In genomic region chr13:110714798-110715394, GRCh38 we compare ENCODE assay signal across 8 cellular contexts. TPM values are rescaled to one million over a fixed set of nuclear protein-coding genes. Genes with fewer than 3 reads are reported as not detected.
DNase-seq lines count a peak whose midpoint lies in the region; ATAC-seq, FAIRE-seq and TF ChIP-seq lines count a peak whose summit lies in the region.

No MANE protein-coding gene starts in this region.

- TF ChIP-seq POLR2A in H1 (IDR thresholded peaks at IDR 0.05; ENCODE audit: control extremely low read depth in 1 of 2, low read depth in 2 of 2, low read length in 2 of 2): peak in 1 of 2 experiments; percentile 100; a peak in 2 of 3 replicates

- peaks cover 27 to 50% of the 10 kb centered on the region in 2 experiments for H3K79me2 ChIP-seq in H1 (ENCODE audit: control insufficient read depth in 1 of 2, insufficient read depth in 2 of 2, low read length in 2 of 2)

- ATAC-seq in stimulated activated naive B cell treated with anti-CD40 and anti-IgM and Interleukin-4, amounts not matched to agents 10 μg/mL and 1 μg/mL and 100 μg/mL, for 72 hours (replicated peaks): no peak
- ATAC-seq in GM21619 (IDR thresholded peaks at IDR 0.05; ENCODE audit: unreplicated experiment): no peak
- ATAC-seq in GM21381 (IDR thresholded peaks at IDR 0.05; ENCODE audit: unreplicated experiment): no peak

- no peak overlapping the region for H2AFZ ChIP-seq in H1 (ENCODE audit: low read length)

- peak overlapping the region; percentile 43 to 87 (median 83) for H3K9ac ChIP-seq in H1 (replicated peaks in 1 of 4; ENCODE audit: extremely low read depth in 1 of 4, low read depth in 3 of 4, low read length in 3 of 4)

- H2BK15ac ChIP-seq in H1 (ENCODE audit: low read length): no peak overlapping the region

- H3K4me3 Mint-ChIP-seq in stimulated activated naive B cell treated with anti-CD40 and anti-IgM and Interleukin-4, amounts not matched to agents 10 μg/mL and 1 μg/mL and 100 μg/mL, for 72 hours: peak overlapping the region; percentile 97

- peaks cover 9% of the 10 kb centered on the region for H3K79me1 ChIP-seq in H1 (ENCODE audit: low read depth, low read length)

- peak overlapping the region; percentile 81 to 82 for H3K4me2 ChIP-seq in H1 (ENCODE audit: insufficient read depth in 1 of 2, low read depth in 2 of 2, low read length in 2 of 2)

- no peak overlapping the region for H3K14ac ChIP-seq in H1 (ENCODE audit: insufficient read length)

- CTCF ChIA-PET in H1 (lab: Charles Lee; ENCODE audit: partially characterized antibody): interaction anchor here (0.7 to 2.6 kb wide), 3 partner anchors 13 to 206 kb away, joined by 3 to 10 read pairs (median 3); no protein-coding TSS in a partner anchor

- H3K27ac Mint-ChIP-seq in stimulated activated naive B cell treated with anti-CD40 and anti-IgM and Interleukin-4, amounts not matched to agents 10 μg/mL and 1 μg/mL and 100 μg/mL, for 72 hours: peak overlapping the region; percentile 96

- H2BK120ac ChIP-seq in H1 (replicated peaks; ENCODE audit: low read depth, low read length): no peak overlapping the region

- peaks cover 15% of the 10 kb centered on the region for H3K23me2 ChIP-seq in H1 (ENCODE audit: low read depth, low read length)

- peaks cover 18% of the 10 kb centered on the region in 2 experiments for H4K20me1 ChIP-seq in H1 (replicated peaks in 1 of 2; ENCODE audit: control insufficient read depth in 1 of 2, insufficient read depth in 2 of 2, low read length in 2 of 2)

- peak overlapping the region; percentile 73 to 98 (median 82) for H3K4me3 ChIP-seq in H1 (ENCODE audit: extremely low read depth in 1 of 4, insufficient read depth in 2 of 4, low read depth in 3 of 4, low read length in 4 of 4)
- peak overlapping the region; percentile 98 for H3K4me3 ChIP-seq in mononuclear cell (ENCODE audit: low read length)

- peaks cover 11 to 33% of the 10 kb centered on the region in 2 donors for H3K4me1 Mint-ChIP-seq in stimulated activated naive B cell treated with anti-CD40 and anti-IgM and Interleukin-4, amounts not matched to agents 10 μg/mL and 1 μg/mL and 100 μg/mL, for 72 hours

- peak overlapping the region; percentile 68; the same call in 1 of the 2 replicates for H2BK12ac ChIP-seq in H1 (ENCODE audit: low read depth, low read length)

- peaks cover 3 to 8% (median 5%) of the 10 kb centered on the region in 4 experiments; a peak in 7 of 8 replicates for H3K36me3 ChIP-seq in H1 (ENCODE audit: control insufficient read depth in 2 of 4, insufficient read depth in 4 of 4, low read length in 3 of 4)

- peak overlapping the region; percentile 37 for H4K5ac ChIP-seq in H1 (ENCODE audit: insufficient read length, low read depth, low read length)

- H3K9me3 ChIP-seq in H1 (ENCODE audit: insufficient read depth in 2 of 2, low read depth in 1 of 2, low read length in 1 of 2) (no peaks in the 10 kb centered on the region), mononuclear cell (ENCODE audit: low read depth, low read length) (no peaks in the 10 kb centered on the region)

- H3K27me3 ChIP-seq in H1 (replicated peaks in 1 of 4; ENCODE audit: control insufficient read depth in 3 of 4, extremely low read depth in 1 of 4, insufficient read depth in 3 of 4, low read length in 3 of 4): no peaks in the 10 kb centered on the region
- H3K27me3 ChIP-seq in mononuclear cell (ENCODE audit: insufficient read depth, low read length): no peaks in the 10 kb centered on the region

- no peak for TF ChIP-seq RAD21 in H1 (IDR thresholded peaks at IDR 0.05 in 1 of 2, conservative IDR thresholded peaks at IDR 0.05 in 1 of 2; ENCODE audit: low read depth in 2 of 2, low read length in 2 of 2)

- H3K27me3 Mint-ChIP-seq in stimulated activated naive B cell treated with anti-CD40 and anti-IgM and Interleukin-4, amounts not matched to agents 10 μg/mL and 1 μg/mL and 100 μg/mL, for 72 hours: no peaks in the 10 kb centered on the region

- no peaks in the 10 kb centered on the region for H3K9me3 Mint-ChIP-seq in stimulated activated naive B cell treated with anti-CD40 and anti-IgM and Interleukin-4, amounts not matched to agents 10 μg/mL and 1 μg/mL and 100 μg/mL, for 72 hours

- no peak overlapping the region for H2BK20ac ChIP-seq in H1 (ENCODE audit: low read length)

- peak overlapping the region; percentile 75 for H2BK5ac ChIP-seq in H1 (ENCODE audit: low read depth, low read length)

- 1% methylated on average over 34 of the region's 49 CpGs; no CpG with 5 or more reads in 1 of the 2 experiments for WGBS in H1 (ENCODE audit: extremely low coverage in 1 of 2, insufficient coverage in 1 of 2, insufficient read length in 1 of 2, insufficient replicate concordance in 2 of 2, low coverage in 1 of 2, low lambda C conversion rate in 2 of 2, missing lambda C conversion rate in 1 of 2), 2 experiments

- peaks cover 0 to 2% (median 1%) of the 10 kb centered on the region in 4 experiments; a peak in 2 of 7 replicates for H3K4me1 ChIP-seq in H1 (replicated peaks in 1 of 4; ENCODE audit: control insufficient read depth in 3 of 4, insufficient read depth in 4 of 4, low read length in 3 of 4)
- peaks cover 30% of the 10 kb centered on the region for H3K4me1 ChIP-seq in mononuclear cell (ENCODE audit: insufficient read depth, low read length)

- FAIRE-seq in H1 (lab: Jason Lieb, UNC): no peak

- H3K36me3 Mint-ChIP-seq in stimulated activated naive B cell treated with anti-CD40 and anti-IgM and Interleukin-4, amounts not matched to agents 10 μg/mL and 1 μg/mL and 100 μg/mL, for 72 hours: peaks cover 9 to 12% of the 10 kb centered on the region in 2 donors

- H3K23ac ChIP-seq in H1 (ENCODE audit: insufficient read length): no peak overlapping the region

- peak overlapping the region; percentile 78 for H3K18ac ChIP-seq in H1 (ENCODE audit: extremely low read depth, low read length)

- peak; percentile 60 for DNase-seq in ELR (ENCODE audit: low read depth)
- peak; percentile 90 for DNase-seq in NCI-H1092 treated with DMSO at 0.1 percent for 48 hours (lab: John Stamatoyannopoulos, UW)
- peak; percentile 49 to 52 for DNase-seq in activated CD4-positive, alpha-beta T cell treated with anti-CD3 and anti-CD28 coated beads for 4 hours
- peak in 1 of 2 experiments; percentile 71 for DNase-seq in H1 (ENCODE audit: low read depth in 1 of 2, low spot score in 2 of 2)
- no peak for DNase-seq in stimulated activated naive B cell treated with anti-CD40 and anti-IgM and Interleukin-4, amounts not matched to agents 10 μg/mL and 1 μg/mL and 100 μg/mL, for 72 hours

- H3K56ac ChIP-seq in H1 (replicated peaks; ENCODE audit: insufficient read length, low read depth, low read length): peak overlapping the region; percentile 52

- POLR2A ChIA-PET in H1 (lab: Charles Lee; ENCODE audit: partially characterized antibody): interaction anchor here (0.6 to 2.9 kb wide), 45 partner anchors 9 to 1004 kb away, joined by 3 to 28 read pairs (median 4); partner anchors contain the start of genes ANKRD10 and CARS2

- no peak overlapping the region for H2AK5ac ChIP-seq in H1 (ENCODE audit: low read depth, low read length)

- peak overlapping the region; percentile 65 for H3K27ac ChIP-seq in H1 (ENCODE audit: low read depth, low read length)

- H3K4ac ChIP-seq in H1 (replicated peaks; ENCODE audit: insufficient read length, low read depth, low read length): no peak overlapping the region

- H4K8ac ChIP-seq in H1 (ENCODE audit: extremely low read depth, insufficient read depth, low read length): peak overlapping the region; percentile 85

- no peak for TF ChIP-seq EP300 in H1 (IDR thresholded peaks at IDR 0.05; ENCODE audit: borderline replicate concordance in 1 of 2, low read depth in 2 of 2, low read length in 2 of 2)

- no peak for TF ChIP-seq CTCF in H1 (IDR thresholded peaks at IDR 0.05; ENCODE audit: control extremely low read depth in 1 of 3, insufficient read depth in 1 of 3, low read depth in 1 of 3, low read length in 3 of 3)

- peak overlapping the region; percentile 44 for H4K91ac ChIP-seq in H1 (replicated peaks; ENCODE audit: insufficient read length, low read length)

TF ChIP-seq in H1, 55 proteins besides CTCF, POLR2A, EP300 and RAD21 (continues in another document):
- TF ChIP-seq EGR1 (IDR thresholded peaks at IDR 0.05; ENCODE audit: borderline replicate concordance, low read depth, low read length) (no peak), ASH2L (IDR thresholded peaks at IDR 0.05; ENCODE audit: low read length) (no peak), MAX (IDR thresholded peaks at IDR 0.05) (no peak), TAF1 (IDR thresholded peaks at IDR 0.05; ENCODE audit: low read depth, low read length) (peak; percentile 92), RNF2 (IDR thresholded peaks at IDR 0.05; ENCODE audit: borderline replicate concordance, low read depth, low read length, missing control alignments, poor library complexity, severe bottlenecking) (no peak), JUND (IDR thresholded peaks at IDR 0.05; ENCODE audit: low read length) (no peak), TAF7 (optimal IDR thresholded peaks at IDR 0.05; ENCODE audit: borderline replicate concordance, low read depth, low read length) (peak; percentile 86), BACH1 (IDR thresholded peaks at IDR 0.05; ENCODE audit: low read length) (peak; percentile 27; the same call in 1 of the 2 replicates)

RNA-seq across cellular contexts. Expression of gene ING1, which starts 1.4 kb away (rescaled TPM):
- total RNA-seq in H1 (2021; fragmentation: NEBNext Ultra II Directional; extraction: Animal tissue kit (Norgen Biotek cat#: 25700)): 26.6 and 28.6 TPM in 2 replicates
- polyA plus RNA-seq in H1 (2011; rRNA removed): 22.3 and 30.3 TPM in 2 replicates
- 35.6 TPM for polyA plus RNA-seq in H1 (2011; cell fraction: cytosol; rRNA removed)
- polyA plus RNA-seq in H1 (2011; cell fraction: nucleus; rRNA removed): 33.9 TPM
- polyA plus RNA-seq in H1 (2012, experiment 1 of 2): 19.9 to 26.8 TPM (median 26.2 TPM) in 4 replicates
- polyA plus RNA-seq in H1 (2012, experiment 2 of 2): 8.4 TPM
- polyA plus RNA-seq in H1 (2013, experiment 1 of 2): 20.2 TPM
- polyA plus RNA-seq in H1 (2013, experiment 2 of 2): 20.1 TPM
- 10.0 and 11.6 TPM in 2 replicates for polyA minus RNA-seq in H1 (2011; rRNA and poly(A)+ RNA removed)
- 29.4 TPM for polyA minus RNA-seq in H1 (2011; cell fraction: cytosol; rRNA and poly(A)+ RNA removed)
- polyA minus RNA-seq in H1 (2011; cell fraction: nucleus; rRNA and poly(A)+ RNA removed): 20.5 TPM
- total RNA-seq in mononuclear cell: 18.7 TPM

RNA-seq across cellular contexts. Expression of gene CARS2, which starts 9.0 kb away (rescaled TPM):
- 44.5 and 55.9 TPM in 2 replicates for total RNA-seq in H1 (2021; fragmentation: NEBNext Ultra II Directional; extraction: Animal tissue kit (Norgen Biotek cat#: 25700))
- 47.7 and 87.9 TPM in 2 replicates for polyA plus RNA-seq in H1 (2011; rRNA removed)
- 152 TPM for polyA plus RNA-seq in H1 (2011; cell fraction: cytosol; rRNA removed)
- polyA plus RNA-seq in H1 (2011; cell fraction: nucleus; rRNA removed): 114 TPM
- polyA plus RNA-seq in H1 (2012, experiment 1 of 2): 40.7 to 47.8 TPM (median 43.3 TPM) in 4 replicates
- polyA plus RNA-seq in H1 (2012, experiment 2 of 2): 35.5 TPM
- 34.4 TPM for polyA plus RNA-seq in H1 (2013, experiment 1 of 2)
- polyA plus RNA-seq in H1 (2013, experiment 2 of 2): 31.2 TPM
- 26.5 and 27.5 TPM in 2 replicates for polyA minus RNA-seq in H1 (2011; rRNA and poly(A)+ RNA removed)
- 29.7 TPM for polyA minus RNA-seq in H1 (2011; cell fraction: cytosol; rRNA and poly(A)+ RNA removed)
- 54.5 TPM for polyA minus RNA-seq in H1 (2011; cell fraction: nucleus; rRNA and poly(A)+ RNA removed)
- total RNA-seq in mononuclear cell: 44.4 TPM
